8 cellular contexts compared by ENCODE assay signal in the genomic region with DNA sequence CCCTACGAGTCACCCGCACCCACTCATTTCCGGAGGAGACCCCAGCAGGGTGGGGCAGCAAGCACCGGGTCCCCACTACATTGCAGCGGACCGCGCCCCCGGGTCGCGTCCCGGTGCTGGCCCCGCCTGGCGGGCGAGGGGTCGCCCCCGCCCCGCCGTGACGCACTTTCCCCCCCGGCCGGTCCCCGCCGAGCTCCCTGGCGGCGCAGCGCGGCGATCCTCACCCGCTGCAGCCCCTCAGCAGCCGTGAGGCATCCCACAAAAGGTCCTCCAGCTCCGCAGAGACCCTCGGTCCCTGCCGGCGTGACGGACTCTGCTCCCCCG.
DNase-seq lines count a peak whose midpoint lies in the region; ATAC-seq, FAIRE-seq and TF ChIP-seq lines count a peak whose summit lies in the region.

No MANE protein-coding gene starts in this region.

- H3K27ac ChIP-seq in neural progenitor cell = no peak overlapping the region

- peaks cover 14% of the 10 kb centered on the region for H3K79me2 ChIP-seq in neural progenitor cell (ENCODE audit: low read depth)

- no peak overlapping the region for H3K27ac Mint-ChIP-seq in activated CD8-positive, alpha-beta T cell treated with anti-CD3 and anti-CD28 coated beads, Interleukin-2, amount 10 ng/mL, durations not matched to agents 7 days and 5 days
- H3K27ac Mint-ChIP-seq in neural progenitor cell = no peak overlapping the region

- peak; percentile 39 for ATAC-seq in HG03175 (IDR thresholded peaks at IDR 0.05; ENCODE audit: unreplicated experiment)
- ATAC-seq in activated CD8-positive, alpha-beta T cell treated with anti-CD3 and anti-CD28 coated beads, Interleukin-2, amount 10 ng/mL, durations not matched to agents 7 days and 5 days = no peak

- H3K4me3 Mint-ChIP-seq in activated CD8-positive, alpha-beta T cell treated with anti-CD3 and anti-CD28 coated beads, Interleukin-2, amount 10 ng/mL, durations not matched to agents 7 days and 5 days = peak overlapping the region; percentile 62
- H3K4me3 Mint-ChIP-seq in neural progenitor cell = peak overlapping the region; percentile 92

- H3K9me3 Mint-ChIP-seq in activated CD8-positive, alpha-beta T cell treated with anti-CD3 and anti-CD28 coated beads, Interleukin-2, amount 10 ng/mL, durations not matched to agents 7 days and 5 days (ENCODE audit: insufficient read depth) = no peaks in the 10 kb centered on the region
- H3K9me3 Mint-ChIP-seq in neural progenitor cell = no peaks in the 10 kb centered on the region

- TF ChIP-seq CTCF in fibroblast of villous mesenchyme (IDR thresholded peaks at IDR 0.05; ENCODE audit: insufficient read depth, low read depth, low read length) (peak; percentile 4), neural progenitor cell (IDR thresholded peaks at IDR 0.05) (peak; percentile 6)

- peaks cover 50% of the 10 kb centered on the region for H3K4me1 ChIP-seq in neural progenitor cell

- H3K27me3 ChIP-seq in neural progenitor cell = peaks cover 33% of the 10 kb centered on the region

- H2AFZ ChIP-seq in neural progenitor cell (replicated peaks) = peak overlapping the region; percentile 98

- H3K4me2 ChIP-seq in neural progenitor cell = peak overlapping the region; percentile 83

- H3K9me3 ChIP-seq in neural progenitor cell (ENCODE audit: low read depth) = no peaks in the 10 kb centered on the region

- H3K36me3 Mint-ChIP-seq in activated CD8-positive, alpha-beta T cell treated with anti-CD3 and anti-CD28 coated beads, Interleukin-2, amount 10 ng/mL, durations not matched to agents 7 days and 5 days (ENCODE audit: low read depth) = no peaks in the 10 kb centered on the region
- H3K36me3 Mint-ChIP-seq in neural progenitor cell = no peaks in the 10 kb centered on the region

- peaks cover 16% of the 10 kb centered on the region for H3F3A ChIP-seq in neural progenitor cell (ENCODE audit: low read depth)

- FAIRE-seq in GM19239 (lab: Jason Lieb, UNC) = no peak

- H3K9ac ChIP-seq in neural progenitor cell = no peak overlapping the region

- no peaks in the 10 kb centered on the region for H3K36me3 ChIP-seq in neural progenitor cell

- peak; percentile 73 for DNase-seq in AG08396 (ENCODE audit: low spot score)
- peak; percentile 20 for DNase-seq in GM19239 (ENCODE audit: insufficient read length, low spot score)
- no peak for DNase-seq in activated CD8-positive, alpha-beta T cell treated with anti-CD3 and anti-CD28 coated beads, Interleukin-2, amount 10 ng/mL, durations not matched to agents 7 days and 5 days
- DNase-seq in fibroblast of villous mesenchyme (ENCODE audit: low read depth) = no peak
- no peak for DNase-seq in neural progenitor cell (ENCODE audit: low spot score)
- no peak for DNase-seq in NCI-H2081 treated with DMSO at 0.1 percent for 48 hours (lab: John Stamatoyannopoulos, UW)
- DNase-seq in NCI-H187 (lab: John Stamatoyannopoulos, UW) = no peak

- CTCF ChIA-PET in activated CD8-positive, alpha-beta T cell treated with anti-CD3 and anti-CD28 coated beads, Interleukin-2, amount 10 ng/mL, durations not matched to agents 7 days and 5 days (lab: Charles Lee) = interaction anchor here (1.2 to 2.4 kb wide), 5 partner anchors 8 to 88 kb away, joined by 3 to 15 read pairs (median 3); no protein-coding TSS in a partner anchor

- H4K20me1 ChIP-seq in neural progenitor cell (ENCODE audit: low read depth) = no peaks in the 10 kb centered on the region

- H3K4me1 Mint-ChIP-seq in activated CD8-positive, alpha-beta T cell treated with anti-CD3 and anti-CD28 coated beads, Interleukin-2, amount 10 ng/mL, durations not matched to agents 7 days and 5 days (ENCODE audit: low read depth) = peaks cover 9% of the 10 kb centered on the region
- H3K4me1 Mint-ChIP-seq in neural progenitor cell = peaks cover 17% of the 10 kb centered on the region

- POLR2A ChIA-PET in activated CD8-positive, alpha-beta T cell treated with anti-CD3 and anti-CD28 coated beads, Interleukin-2, amount 10 ng/mL, durations not matched to agents 7 days and 5 days (lab: Charles Lee) = no interaction called here

- peaks cover 71% of the 10 kb centered on the region for H3K27me3 Mint-ChIP-seq in activated CD8-positive, alpha-beta T cell treated with anti-CD3 and anti-CD28 coated beads, Interleukin-2, amount 10 ng/mL, durations not matched to agents 7 days and 5 days (ENCODE audit: low read depth)
- peaks cover 5% of the 10 kb centered on the region for H3K27me3 Mint-ChIP-seq in neural progenitor cell (ENCODE audit: insufficient read depth, low read depth)

- peak overlapping the region; percentile 72 for H3K4me3 ChIP-seq in fibroblast of villous mesenchyme (ENCODE audit: low read depth, low read length)
- H3K4me3 ChIP-seq in neural progenitor cell = peak overlapping the region; percentile 82

Comparison
In these comparisons a context has a peak if more than half of its experiments do, and no peak if none do; other contexts are left out.
1. DNase-seq: peak in AG08396 (single experiment) and GM19239 (single experiment); none in activated CD8-positive, alpha-beta T cell treated with anti-CD3 and anti-CD28 coated beads, Interleukin-2, amount 10 ng/mL, durations not matched to agents 7 days and 5 days (single experiment), fibroblast of villous mesenchyme (single experiment), neural progenitor cell (single experiment), NCI-H2081 treated with DMSO at 0.1 percent for 48 hours (single experiment) and NCI-H187 (0 of 2).